17 cellular contexts compared by ENCODE assay signal in the genomic region with DNA sequence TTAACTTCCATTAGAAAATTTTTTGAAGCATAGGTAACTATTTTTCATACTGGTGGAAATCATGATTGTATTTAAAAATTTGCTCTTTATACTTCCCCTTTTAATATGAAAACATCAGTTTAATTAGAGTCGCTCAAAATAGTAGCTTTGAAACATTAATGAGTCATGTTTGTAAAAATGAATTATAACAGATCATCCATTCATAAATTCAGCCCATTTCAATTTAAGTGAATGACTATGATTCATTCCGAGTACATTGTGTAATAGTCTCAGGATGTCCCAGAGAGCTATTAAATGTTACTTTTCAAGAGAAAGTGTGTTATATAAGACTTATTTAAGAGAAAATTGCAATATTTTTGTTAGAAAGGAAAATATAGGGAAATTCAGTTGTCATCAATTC.
A peak's percentile ranks its signal among the peaks of the same experiment; 100 is the strongest.
DNase-seq lines count a peak whose midpoint lies in the region; ATAC-seq and TF ChIP-seq lines count a peak whose summit lies in the region.
"Had no signal": no experiment of that assay in that cellular context is flagged by ENCODE, and none has a peak within 500 bp of the region (broad histone marks: within the 10 kb centered on the region; RNA-seq: fewer than 3 reads in every experiment).

No MANE protein-coding gene starts in this region.

- no peaks in the 10 kb centered on the region for H4K20me1 ChIP-seq in IMR-90 (ENCODE audit: insufficient read depth, low read length)
- H4K20me1 ChIP-seq: BLaER1 had no signal

- H2BK5ac ChIP-seq in IMR-90 (ENCODE audit: low read depth, low read length, poor library complexity, severe bottlenecking): no peak overlapping the region

- TF ChIP-seq CTCF in IMR-90 (conservative IDR thresholded peaks at IDR 0.05; ENCODE audit: low read depth, low read length): no peak
- TF ChIP-seq CTCF in left lung (IDR thresholded peaks at IDR 0.05): no peak
- no peak for TF ChIP-seq CTCF in tibial artery (IDR thresholded peaks at IDR 0.05)
- TF ChIP-seq CTCF in psoas muscle (IDR thresholded peaks at IDR 0.05): no peak

- H3K27ac ChIP-seq in ACC112 (ENCODE audit: low read depth, low read length) (peak overlapping the region; percentile 45; the same call in 1 of the 2 replicates), IMR-90 (ENCODE audit: insufficient read depth, low read length) (no peak overlapping the region), left lung (no peak overlapping the region), tibial artery (no peak overlapping the region), psoas muscle (no peak overlapping the region)
- H3K27ac ChIP-seq: BLaER1, colonic mucosa, neutrophil, SK-N-MC had no signal

- H3K4ac ChIP-seq in IMR-90 (ENCODE audit: low read depth, low read length): no peak overlapping the region

- H4K91ac ChIP-seq in IMR-90 (ENCODE audit: insufficient read depth, low read depth, low read length): no peak overlapping the region

- no TSS peak for BruUV-seq in IMR-90 (replicated peaks; lab: Mats Ljungman, UMichigan)

- DNase-seq in IMR-90 (peak; percentile 76), dedifferentiated amniotic fluid mesenchymal stem cell (ENCODE audit: extremely low spot score) (peak; percentile 40), left lung (no peak), COLO668 (lab: John Stamatoyannopoulos, UW; ENCODE audit: unreplicated experiment) (no peak), tibial artery (no peak), psoas muscle (no peak)
- DNase-seq: colonic mucosa; heart left ventricle; NCI-H187; NCI-H774; stimulated activated CD8-positive, alpha-beta memory T cell treated with anti-CD3 and anti-CD28 coated beads, Interleukin-4, amount 100 ng/mL, for 48 hours had no signal

- no peak for TF ChIP-seq RAD21 in IMR-90 (IDR thresholded peaks at IDR 0.05; ENCODE audit: low read length)

- CTCF ChIA-PET in IMR-90 (lab: Yijun Ruan, JAX): no interaction called here

- dilution Hi-C loops in IMR-90 (cut with HindIII; ENCODE audit: low sequenced_read_pairs, unreplicated experiment): no loop called here

- no peak overlapping the region for H4K5ac ChIP-seq in IMR-90 (ENCODE audit: low read depth, low read length)

- H3K27me3 ChIP-seq in ACC112 (ENCODE audit: insufficient read depth, low read length) (no peaks in the 10 kb centered on the region), IMR-90 (ENCODE audit: control insufficient read depth, insufficient read depth, low read length) (no peaks in the 10 kb centered on the region), left lung (no peaks in the 10 kb centered on the region), tibial artery (no peaks in the 10 kb centered on the region), psoas muscle (ENCODE audit: insufficient read depth in 3 of 3, low read length in 2 of 3) (no peaks in the 10 kb centered on the region)
- H3K27me3 ChIP-seq: BLaER1, colonic mucosa, heart left ventricle, neutrophil had no signal

- intact Hi-C loops in IMR-90 (cut with micrococcal nuclease) (no loop called here), left lung (cut with DNase I) (no loop called here), tibial artery (cut with DNase I; ENCODE audit: low total_unique reads) (no loop called here), psoas muscle (cut with DNase I) (no loop called here)

- in situ Hi-C loops in IMR-90 (cut with MboI; ENCODE audit: low sequenced_read_pairs): no loop called here

- H3K4me3 ChIP-seq in ACC112 (ENCODE audit: low read depth, low read length) (no peak overlapping the region), IMR-90 (ENCODE audit: insufficient read depth, low read depth, low read length) (no peak overlapping the region), left lung (no peak overlapping the region), tibial artery (no peak overlapping the region), psoas muscle (no peak overlapping the region)
- H3K4me3 ChIP-seq: BLaER1, colonic mucosa, heart left ventricle, SK-N-MC had no signal

- H3K36me3 ChIP-seq in ACC112 (ENCODE audit: insufficient read depth, low read length): peaks cover 5% of the 10 kb centered on the region; the same call in 1 of the 2 replicates
- no peaks in the 10 kb centered on the region; the same call in 1 of the 2 replicates for H3K36me3 ChIP-seq in IMR-90 (ENCODE audit: control insufficient read depth, insufficient read depth, low read length)
- H3K36me3 ChIP-seq in left lung: peaks cover 0 to 3% of the 10 kb centered on the region in 2 donors
- no peaks in the 10 kb centered on the region for H3K36me3 ChIP-seq in tibial artery
- no peaks in the 10 kb centered on the region for H3K36me3 ChIP-seq in psoas muscle (ENCODE audit: insufficient read depth in 1 of 2, low read depth in 1 of 2)
- H3K36me3 ChIP-seq: colonic mucosa, heart left ventricle had no signal

- no peak overlapping the region for H3K9ac ChIP-seq in IMR-90 (ENCODE audit: low read depth, low read length)
- H3K9ac ChIP-seq: BLaER1 had no signal

- peaks cover 6% of the 10 kb centered on the region for H3K9me1 ChIP-seq in IMR-90 (ENCODE audit: insufficient read depth, low read length)

- no peak overlapping the region for H4K8ac ChIP-seq in IMR-90 (ENCODE audit: low read depth in 2 of 2, low read length in 2 of 2)

- H3K9me3 ChIP-seq in IMR-90 (ENCODE audit: control insufficient read depth, insufficient read depth, low read length): no peaks in the 10 kb centered on the region
- H3K9me3 ChIP-seq in left lung: no peaks in the 10 kb centered on the region
- H3K9me3 ChIP-seq in tibial artery: no peaks in the 10 kb centered on the region
- H3K9me3 ChIP-seq in psoas muscle: no peaks in the 10 kb centered on the region
- H3K9me3 ChIP-seq: BLaER1, colonic mucosa, heart left ventricle, neutrophil had no signal

- H2AK5ac ChIP-seq in IMR-90 (ENCODE audit: low read depth, low read length): no peak overlapping the region

- ATAC-seq in IMR-90 (ENCODE audit: low read depth) (no peak), left lung (peak; percentile 30), HG03159 (IDR thresholded peaks at IDR 0.05; ENCODE audit: unreplicated experiment) (no peak), psoas muscle (no peak)
- ATAC-seq: WTC11 had no signal

- POLR2A ChIA-PET in IMR-90 (lab: Charles Lee; ENCODE audit: unreplicated experiment): no interaction called here

- H3K18ac ChIP-seq in IMR-90 (ENCODE audit: low read depth, low read length): no peak overlapping the region

- H2AFZ ChIP-seq in ACC112 (ENCODE audit: low read length, unreplicated experiment): no peak overlapping the region
- no peak overlapping the region for H2AFZ ChIP-seq in IMR-90 (replicated peaks; ENCODE audit: low read length, poor library complexity)

- no peak overlapping the region for H3K23ac ChIP-seq in IMR-90 (ENCODE audit: low read depth, low read length)

- H2BK120ac ChIP-seq in IMR-90 (ENCODE audit: low read depth, low read length): no peak overlapping the region

- no peak overlapping the region for H3K14ac ChIP-seq in IMR-90 (replicated peaks; ENCODE audit: low read depth, low read length)

- no peak overlapping the region for H3K4me2 ChIP-seq in IMR-90 (ENCODE audit: low read depth, low read length)
- H3K4me2 ChIP-seq: BLaER1 had no signal

- no peak for TF ChIP-seq POLR2A in IMR-90 (IDR thresholded peaks at IDR 0.05; ENCODE audit: low read depth, low read length)

- no CpG with 5 or more reads among the region's 2 CpGs for WGBS in IMR-90 (ENCODE audit: extremely low coverage in 2 of 2, insufficient read length in 1 of 2), 2 experiments
- 66 to 83% (median 79%) methylated on average over 2 of the region's 2 CpGs for WGBS in psoas muscle, 3 donors

- no peak overlapping the region for H2BK20ac ChIP-seq in IMR-90 (ENCODE audit: low read depth, low read length)

- peaks cover 15% of the 10 kb centered on the region for H3K79me2 ChIP-seq in ACC112 (ENCODE audit: control insufficient read depth, insufficient read depth, low read length, unreplicated experiment)

- no peak overlapping the region for H2AK9ac ChIP-seq in IMR-90 (replicated peaks; ENCODE audit: low read depth, low read length, poor library complexity)

- peaks cover 42 to 65% of the 10 kb centered on the region in 2 experiments for H3K79me1 ChIP-seq in IMR-90 (ENCODE audit: low read depth in 1 of 2, low read length in 2 of 2)

- H2BK15ac ChIP-seq in IMR-90 (ENCODE audit: low read depth, low read length): no peak overlapping the region

- H3K4me1 ChIP-seq in ACC112 (ENCODE audit: control insufficient read depth, insufficient read depth, low read length, unreplicated experiment): peaks cover 20% of the 10 kb centered on the region
- peaks cover 6% of the 10 kb centered on the region; the same call in 1 of the 2 replicates for H3K4me1 ChIP-seq in IMR-90 (ENCODE audit: control insufficient read depth, insufficient read depth, low read length)
- H3K4me1 ChIP-seq in left lung: peaks cover 0 to 14% of the 10 kb centered on the region in 2 donors
- peaks cover 0 to 11% (median 2%) of the 10 kb centered on the region in 4 donors for H3K4me1 ChIP-seq in tibial artery
- H3K4me1 ChIP-seq in psoas muscle: no peaks in the 10 kb centered on the region
- H3K4me1 ChIP-seq: BLaER1, colonic mucosa had no signal

- H3K56ac ChIP-seq in IMR-90 (ENCODE audit: extremely low read depth, insufficient read depth, low read length): no peak overlapping the region

TF ChIP-seq in IMR-90, 13 proteins besides CTCF, POLR2A, EP300 and RAD21:
- TF ChIP-seq, protein P1, sequence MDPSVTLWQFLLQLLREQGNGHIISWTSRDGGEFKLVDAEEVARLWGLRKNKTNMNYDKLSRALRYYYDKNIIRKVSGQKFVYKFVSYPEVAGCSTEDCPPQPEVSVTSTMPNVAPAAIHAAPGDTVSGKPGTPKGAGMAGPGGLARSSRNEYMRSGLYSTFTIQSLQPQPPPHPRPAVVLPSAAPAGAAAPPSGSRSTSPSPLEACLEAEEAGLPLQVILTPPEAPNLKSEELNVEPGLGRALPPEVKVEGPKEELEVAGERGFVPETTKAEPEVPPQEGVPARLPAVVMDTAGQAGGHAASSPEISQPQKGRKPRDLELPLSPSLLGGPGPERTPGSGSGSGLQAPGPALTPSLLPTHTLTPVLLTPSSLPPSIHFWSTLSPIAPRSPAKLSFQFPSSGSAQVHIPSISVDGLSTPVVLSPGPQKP (IDR thresholded peaks at IDR 0.05; ENCODE audit: borderline replicate concordance, low read depth, low read length): no peak
- TF ChIP-seq FOS (IDR thresholded peaks at IDR 0.05; ENCODE audit: low read depth, low read length) (0 out of 2 replicates have a peak, but pooled peaks have one; percentile 35), CEBPB (IDR thresholded peaks at IDR 0.05; ENCODE audit: low read depth, low read length) (peak; percentile 96)

Comparison
In these comparisons a context has a peak if more than half of its experiments do, and no peak if none do; other contexts are left out.
1. DNase-seq: peak in IMR-90 (single experiment) and dedifferentiated amniotic fluid mesenchymal stem cell (single experiment); none in left lung (0 of 2), COLO668 (single experiment), tibial artery (0 of 2) and psoas muscle (0 of 2).